1 cellular context compared by ENCODE assay signal in the genomic region with DNA sequence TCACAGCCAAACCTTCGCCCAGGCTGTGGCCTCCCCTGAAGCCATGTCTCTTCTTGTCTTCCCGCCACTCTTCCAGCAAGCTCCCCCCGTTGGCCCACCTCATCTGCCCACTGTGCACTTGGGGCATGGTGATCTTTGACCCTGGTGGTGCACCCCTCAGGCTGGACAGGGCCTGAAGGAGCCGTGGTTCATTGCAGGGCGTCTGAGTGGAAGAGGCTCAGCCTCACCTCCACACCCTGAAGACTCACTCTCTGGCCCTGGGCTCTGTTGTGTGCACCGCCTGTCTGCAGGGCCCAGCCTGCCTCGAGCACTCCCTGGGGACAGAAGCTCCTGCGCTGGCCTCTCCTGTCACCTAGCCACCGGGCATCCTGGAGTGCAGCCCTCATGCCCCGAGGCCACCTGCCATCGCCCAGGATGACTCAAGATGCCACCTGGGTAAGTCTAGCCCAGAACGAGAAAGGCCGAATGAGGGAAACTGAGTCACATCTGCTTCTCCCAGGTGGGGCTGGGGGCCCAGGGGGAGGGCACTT.
TF ChIP-seq lines count a peak whose summit lies in the region.

No MANE protein-coding gene starts in this region.

TF ChIP-seq in A549, 52 proteins besides CTCF, POLR2A, EP300 and RAD21 (continued from another document):
- TF ChIP-seq, protein P1, sequence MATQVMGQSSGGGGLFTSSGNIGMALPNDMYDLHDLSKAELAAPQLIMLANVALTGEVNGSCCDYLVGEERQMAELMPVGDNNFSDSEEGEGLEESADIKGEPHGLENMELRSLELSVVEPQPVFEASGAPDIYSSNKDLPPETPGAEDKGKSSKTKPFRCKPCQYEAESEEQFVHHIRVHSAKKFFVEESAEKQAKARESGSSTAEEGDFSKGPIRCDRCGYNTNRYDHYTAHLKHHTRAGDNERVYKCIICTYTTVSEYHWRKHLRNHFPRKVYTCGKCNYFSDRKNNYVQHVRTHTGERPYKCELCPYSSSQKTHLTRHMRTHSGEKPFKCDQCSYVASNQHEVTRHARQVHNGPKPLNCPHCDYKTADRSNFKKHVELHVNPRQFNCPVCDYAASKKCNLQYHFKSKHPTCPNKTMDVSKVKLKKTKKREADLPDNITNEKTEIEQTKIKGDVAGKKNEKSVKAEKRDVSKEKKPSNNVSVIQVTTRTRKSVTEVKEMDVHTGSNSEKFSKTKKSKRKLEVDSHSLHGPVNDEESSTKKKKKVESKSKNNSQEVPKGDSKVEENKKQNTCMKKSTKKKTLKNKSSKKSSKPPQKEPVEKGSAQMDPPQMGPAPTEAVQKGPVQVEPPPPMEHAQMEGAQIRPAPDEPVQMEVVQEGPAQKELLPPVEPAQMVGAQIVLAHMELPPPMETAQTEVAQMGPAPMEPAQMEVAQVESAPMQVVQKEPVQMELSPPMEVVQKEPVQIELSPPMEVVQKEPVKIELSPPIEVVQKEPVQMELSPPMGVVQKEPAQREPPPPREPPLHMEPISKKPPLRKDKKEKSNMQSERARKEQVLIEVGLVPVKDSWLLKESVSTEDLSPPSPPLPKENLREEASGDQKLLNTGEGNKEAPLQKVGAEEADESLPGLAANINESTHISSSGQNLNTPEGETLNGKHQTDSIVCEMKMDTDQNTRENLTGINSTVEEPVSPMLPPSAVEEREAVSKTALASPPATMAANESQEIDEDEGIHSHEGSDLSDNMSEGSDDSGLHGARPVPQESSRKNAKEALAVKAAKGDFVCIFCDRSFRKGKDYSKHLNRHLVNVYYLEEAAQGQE (IDR thresholded peaks at IDR 0.05), result no peak
- TF ChIP-seq TFCP2L1 (CRISPR knock-in tag; IDR thresholded peaks at IDR 0.05), result no peak
- TF ChIP-seq PHF8 (IDR thresholded peaks at IDR 0.05; ENCODE audit: borderline replicate concordance, low read depth), result no peak
- TF ChIP-seq FOXS1 (CRISPR knock-in tag; IDR thresholded peaks at IDR 0.05), result no peak
- TF ChIP-seq, protein P2, sequence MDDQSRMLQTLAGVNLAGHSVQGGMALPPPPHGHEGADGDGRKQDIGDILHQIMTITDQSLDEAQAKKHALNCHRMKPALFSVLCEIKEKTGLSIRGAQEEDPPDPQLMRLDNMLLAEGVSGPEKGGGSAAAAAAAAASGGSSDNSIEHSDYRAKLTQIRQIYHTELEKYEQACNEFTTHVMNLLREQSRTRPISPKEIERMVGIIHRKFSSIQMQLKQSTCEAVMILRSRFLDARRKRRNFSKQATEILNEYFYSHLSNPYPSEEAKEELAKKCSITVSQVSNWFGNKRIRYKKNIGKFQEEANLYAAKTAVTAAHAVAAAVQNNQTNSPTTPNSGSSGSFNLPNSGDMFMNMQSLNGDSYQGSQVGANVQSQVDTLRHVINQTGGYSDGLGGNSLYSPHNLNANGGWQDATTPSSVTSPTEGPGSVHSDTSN (IDR thresholded peaks at IDR 0.05), result no peak
- TF ChIP-seq FOSB (CRISPR knock-in tag; IDR thresholded peaks at IDR 0.05), result no peak
- no peak for TF ChIP-seq MAZ (IDR thresholded peaks at IDR 0.05; ENCODE audit: borderline replicate concordance, low read depth, low read length)
- no peak for TF ChIP-seq FOSL2 (IDR thresholded peaks at IDR 0.05)
- no peak for TF ChIP-seq FOSL2 (CRISPR knock-in tag; IDR thresholded peaks at IDR 0.05)
TF ChIP-seq in A549: peak in this region for 0.
